1 cellular context compared by ENCODE assay signal in the genomic region with DNA sequence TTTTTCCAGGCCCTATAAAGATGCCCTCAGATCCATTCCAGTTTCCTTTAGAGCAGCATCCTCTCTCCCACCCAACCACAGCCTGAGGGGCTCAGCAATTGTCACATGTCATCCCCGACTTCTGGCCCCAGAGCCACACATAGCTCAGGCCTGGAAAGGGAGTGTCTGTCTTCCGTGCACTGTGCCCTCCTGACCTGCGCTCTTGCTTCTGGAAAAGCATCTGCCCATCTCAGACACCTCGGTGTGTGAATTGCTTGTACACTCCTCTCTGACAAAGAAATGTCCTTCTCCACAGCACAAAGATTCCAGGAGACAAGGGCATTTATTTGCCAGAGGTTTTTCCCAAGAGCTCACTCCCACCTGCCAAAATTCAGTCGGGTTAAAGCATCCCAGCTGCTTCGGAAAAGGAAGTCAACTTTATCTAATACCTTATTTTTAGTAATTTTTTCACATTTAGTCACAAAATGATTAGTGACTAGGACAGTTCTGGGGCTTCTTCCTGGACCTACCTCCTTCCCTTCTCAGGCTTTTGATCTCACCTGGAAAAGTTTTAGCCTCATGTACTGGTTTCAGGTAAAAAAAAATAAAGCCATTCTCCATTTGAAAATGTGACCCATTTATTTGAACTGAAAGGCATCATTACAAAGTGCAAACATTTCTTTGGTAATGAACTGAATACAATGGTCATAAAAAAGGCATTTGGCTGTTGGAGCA.
TF ChIP-seq lines count a peak whose summit lies in the region.

No MANE protein-coding gene starts in this region.

TF ChIP-seq in WTC11, 78 proteins besides CTCF, POLR2A, EP300 and RAD21 (continued from another document):
- TF ChIP-seq ARID4B (CRISPR knock-in tag; IDR thresholded peaks at IDR 0.05; ENCODE audit: borderline replicate concordance) (no peak), USF1 (CRISPR knock-in tag; IDR thresholded peaks at IDR 0.05) (no peak), ESRRA (CRISPR knock-in tag; IDR thresholded peaks at IDR 0.05; ENCODE audit: borderline replicate concordance) (no peak), CREB1 (CRISPR knock-in tag; IDR thresholded peaks at IDR 0.05) (no peak), ZBTB21 (CRISPR knock-in tag; IDR thresholded peaks at IDR 0.05; ENCODE audit: borderline replicate concordance) (no peak), NFYB (CRISPR knock-in tag; conservative IDR thresholded peaks at IDR 0.05; ENCODE audit: low read depth) (no peak), ZNF425 (CRISPR knock-in tag; conservative IDR thresholded peaks at IDR 0.05) (no peak), JAZF1 (CRISPR knock-in tag; IDR thresholded peaks at IDR 0.05) (no peak)
- TF ChIP-seq, protein P1, sequence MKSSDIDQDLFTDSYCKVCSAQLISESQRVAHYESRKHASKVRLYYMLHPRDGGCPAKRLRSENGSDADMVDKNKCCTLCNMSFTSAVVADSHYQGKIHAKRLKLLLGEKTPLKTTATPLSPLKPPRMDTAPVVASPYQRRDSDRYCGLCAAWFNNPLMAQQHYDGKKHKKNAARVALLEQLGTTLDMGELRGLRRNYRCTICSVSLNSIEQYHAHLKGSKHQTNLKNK (CRISPR knock-in tag; IDR thresholded peaks at IDR 0.05), result no peak
- TF ChIP-seq, protein P2, sequence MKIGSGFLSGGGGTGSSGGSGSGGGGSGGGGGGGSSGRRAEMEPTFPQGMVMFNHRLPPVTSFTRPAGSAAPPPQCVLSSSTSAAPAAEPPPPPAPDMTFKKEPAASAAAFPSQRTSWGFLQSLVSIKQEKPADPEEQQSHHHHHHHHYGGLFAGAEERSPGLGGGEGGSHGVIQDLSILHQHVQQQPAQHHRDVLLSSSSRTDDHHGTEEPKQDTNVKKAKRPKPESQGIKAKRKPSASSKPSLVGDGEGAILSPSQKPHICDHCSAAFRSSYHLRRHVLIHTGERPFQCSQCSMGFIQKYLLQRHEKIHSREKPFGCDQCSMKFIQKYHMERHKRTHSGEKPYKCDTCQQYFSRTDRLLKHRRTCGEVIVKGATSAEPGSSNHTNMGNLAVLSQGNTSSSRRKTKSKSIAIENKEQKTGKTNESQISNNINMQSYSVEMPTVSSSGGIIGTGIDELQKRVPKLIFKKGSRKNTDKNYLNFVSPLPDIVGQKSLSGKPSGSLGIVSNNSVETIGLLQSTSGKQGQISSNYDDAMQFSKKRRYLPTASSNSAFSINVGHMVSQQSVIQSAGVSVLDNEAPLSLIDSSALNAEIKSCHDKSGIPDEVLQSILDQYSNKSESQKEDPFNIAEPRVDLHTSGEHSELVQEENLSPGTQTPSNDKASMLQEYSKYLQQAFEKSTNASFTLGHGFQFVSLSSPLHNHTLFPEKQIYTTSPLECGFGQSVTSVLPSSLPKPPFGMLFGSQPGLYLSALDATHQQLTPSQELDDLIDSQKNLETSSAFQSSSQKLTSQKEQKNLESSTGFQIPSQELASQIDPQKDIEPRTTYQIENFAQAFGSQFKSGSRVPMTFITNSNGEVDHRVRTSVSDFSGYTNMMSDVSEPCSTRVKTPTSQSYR (CRISPR knock-in tag; IDR thresholded peaks at IDR 0.05), result no peak
